30 cellular contexts compared by ENCODE assay signal in the genomic region with DNA sequence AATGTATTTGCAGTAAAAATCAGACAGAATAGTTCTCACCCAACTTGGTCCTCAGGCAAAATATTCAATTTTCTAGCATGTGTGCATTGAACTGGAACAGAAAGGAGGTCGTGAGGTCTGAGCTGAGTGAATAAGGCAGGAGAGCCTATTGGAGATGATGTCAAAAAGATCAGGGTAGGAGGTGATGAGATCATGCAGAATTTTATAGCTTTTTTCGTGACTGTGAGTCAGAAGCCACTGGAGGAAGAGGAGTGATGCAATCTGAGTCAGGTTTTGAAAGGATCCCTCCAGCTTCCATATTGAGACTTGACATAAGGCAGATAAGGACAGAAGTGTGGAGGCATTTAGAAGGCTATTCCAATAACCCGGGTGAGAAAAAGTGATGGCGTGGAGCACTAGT.
A peak's percentile ranks its signal among the peaks of the same experiment; 100 is the strongest.
DNase-seq lines count a peak whose midpoint lies in the region; ATAC-seq, FAIRE-seq and TF ChIP-seq lines count a peak whose summit lies in the region.
"Had no signal": no experiment of that assay in that cellular context is flagged by ENCODE, and none has a peak within 500 bp of the region (broad histone marks: within the 10 kb centered on the region; RNA-seq: fewer than 3 reads in every experiment).

No MANE protein-coding gene starts in this region.

- ATAC-seq in HepG2 (no peak), right lobe of liver (no peak)
- ATAC-seq: activated CD8-positive, alpha-beta T cell treated with anti-CD3 and anti-CD28 coated beads, Interleukin-2, amount 10 ng/mL, durations not matched to agents 7 days and 5 days; activated naive CD4-positive, alpha-beta T cell treated with anti-CD3 and anti-CD28 coated beads, Interleukin-2, amount 50 U/mL, for 72 hours; effector memory CD8-positive, alpha-beta T cell; mucosa of descending colon; natural killer cell treated with Interleukin-12 subunit alpha and Interleukin-12 subunit beta and Interleukin-15 and Interleukin-18, amount 100 ng/mL, for 72 hours had no signal

- H3K4me3 Mint-ChIP-seq in type B pancreatic cell = no peak overlapping the region
- no peak overlapping the region for H3K4me3 Mint-ChIP-seq in activated naive CD4-positive, alpha-beta T cell treated with anti-CD3 and anti-CD28 coated beads for 36 hours
- H3K4me3 Mint-ChIP-seq: activated CD8-positive, alpha-beta T cell treated with anti-CD3 and anti-CD28 coated beads, Interleukin-2, amount 10 ng/mL, durations not matched to agents 7 days and 5 days; CD8-positive, alpha-beta memory T cell; effector memory CD8-positive, alpha-beta T cell; H9; natural killer cell treated with Interleukin-12 subunit alpha and Interleukin-12 subunit beta and Interleukin-15 and Interleukin-18, amount 100 ng/mL, for 72 hours had no signal

- DNase-seq in HepG2 (ENCODE audit: low spot score) (no peak), right lobe of liver (no peak), SKM-1 (lab: John Stamatoyannopoulos, UW; ENCODE audit: unreplicated experiment) (peak; percentile 18), fibroblast of lung (ENCODE audit: low read depth in 2 of 2) (peak; percentile 39 to 61), urothelium cell line (ENCODE audit: low spot score) (peak; percentile 8), type B pancreatic cell (ENCODE audit: extremely low spot score, unreplicated experiment) (no peak), kidney glomerular epithelial cell (lab: John Stamatoyannopoulos, UW) (no peak)
- DNase-seq in activated naive CD4-positive, alpha-beta T cell treated with anti-CD3 and anti-CD28 coated beads for 36 hours = no peak
- DNase-seq: activated CD8-positive, alpha-beta T cell treated with anti-CD3 and anti-CD28 coated beads, Interleukin-2, amount 10 ng/mL, durations not matched to agents 7 days and 5 days; amygdala; BE2C; caudate nucleus; CD8-positive, alpha-beta memory T cell; cortex of kidney; effector memory CD8-positive, alpha-beta T cell; foreskin melanocyte; GDM1; H9; Kasumi-1; mucosa of descending colon; NCI-H1048; NCI-H446 treated with DMSO at 0.1 percent for 48 hours; occipital lobe; SK-N-SH; stimulated activated CD4-positive, alpha-beta T cell treated with anti-CD3 and anti-CD28 coated beads, Interleukin-4, amount 100 ng/mL, for 24 hours had no signal

- no peaks in the 10 kb centered on the region for H3K36me3 ChIP-seq in HepG2 (replicated peaks in 1 of 2; ENCODE audit: control insufficient read depth in 1 of 2, insufficient read depth in 2 of 2, low read length in 2 of 2)
- no peaks in the 10 kb centered on the region for H3K36me3 ChIP-seq in right lobe of liver
- no peaks in the 10 kb centered on the region for H3K36me3 ChIP-seq in fibroblast of lung (ENCODE audit: control insufficient read depth, insufficient read depth, low read length)
- H3K36me3 ChIP-seq: BE2C, prostate gland, tibial nerve had no signal

- no peaks in the 10 kb centered on the region for H3K79me2 ChIP-seq in HepG2 (ENCODE audit: insufficient read depth, low read length)
- no peaks in the 10 kb centered on the region for H3K79me2 ChIP-seq in fibroblast of lung (ENCODE audit: control insufficient read depth, insufficient read depth, low read length)

- no peaks in the 10 kb centered on the region for H3K27me3 Mint-ChIP-seq in type B pancreatic cell
- H3K27me3 Mint-ChIP-seq in activated naive CD4-positive, alpha-beta T cell treated with anti-CD3 and anti-CD28 coated beads for 36 hours (ENCODE audit: low read depth) = no peaks in the 10 kb centered on the region
- H3K27me3 Mint-ChIP-seq: CD8-positive, alpha-beta memory T cell; effector memory CD8-positive, alpha-beta T cell; natural killer cell treated with Interleukin-12 subunit alpha and Interleukin-12 subunit beta and Interleukin-15 and Interleukin-18, amount 100 ng/mL, for 72 hours had no signal

- CTCF ChIA-PET in HepG2 (lab: Yijun Ruan, JAX; ENCODE audit: low intra/inter-chr PET ratio, low total read pairs) = no interaction called here
- CTCF ChIA-PET in activated naive CD4-positive, alpha-beta T cell treated with anti-CD3 and anti-CD28 coated beads for 36 hours (lab: Charles Lee) = no interaction called here

- intact Hi-C loops in HepG2 (cut with micrococcal nuclease; ENCODE audit: unreplicated experiment) = no loop called here
- intact Hi-C loops in right lobe of liver (cut with DNase I) = no loop called here
- intact Hi-C loops in activated naive CD4-positive, alpha-beta T cell treated with anti-CD3 and anti-CD28 coated beads for 36 hours (cut with micrococcal nuclease) = no loop called here

- WGBS in HepG2 (ENCODE audit: low lambda C conversion rate) = 6% methylated on average over 4 of the region's 4 CpGs
- 46% methylated on average over 4 of the region's 4 CpGs for WGBS in right lobe of liver (ENCODE audit: insufficient coverage, low coverage, low lambda C conversion rate, missing lambda C conversion rate)

- H3K4me2 ChIP-seq in HepG2 (ENCODE audit: low read depth, low read length) (no peak overlapping the region), fibroblast of lung (ENCODE audit: extremely low read depth, insufficient read depth, low read length) (no peak overlapping the region)
- H3K4me2 ChIP-seq: SK-N-SH had no signal

- POLR2A ChIA-PET in HepG2 (lab: Yijun Ruan, JAX) = no interaction called here

- FAIRE-seq in HepG2 (lab: Jason Lieb, UNC) = no peak
- no peak for FAIRE-seq in urothelium cell line (lab: Jason Lieb, UNC)

- H3K9ac ChIP-seq in HepG2 (ENCODE audit: insufficient read depth, low read depth, low read length) (no peak overlapping the region), fibroblast of lung (ENCODE audit: insufficient read depth, low read length) (no peak overlapping the region)
- H3K9ac ChIP-seq: SK-N-SH had no signal

- no peak overlapping the region for H3K4me3 ChIP-seq in HepG2 (replicated peaks in 1 of 3; ENCODE audit: insufficient read depth in 1 of 3, low read depth in 2 of 3, low read length in 3 of 3)
- H3K4me3 ChIP-seq in right lobe of liver = no peak overlapping the region
- H3K4me3 ChIP-seq in fibroblast of lung (replicated peaks in 1 of 4; ENCODE audit: control extremely low read depth in 1 of 4, insufficient read depth in 1 of 4, low read depth in 3 of 4, low read length in 4 of 4) = no peak overlapping the region
- H3K4me3 ChIP-seq: lung, mucosa of descending colon, prostate gland, tibial nerve had no signal

- no peaks in the 10 kb centered on the region for H3K9me3 ChIP-seq in HepG2 (ENCODE audit: low read length)
- peaks cover 0 to 3% (median 0%) of the 10 kb centered on the region in 4 donors for H3K9me3 ChIP-seq in right lobe of liver
- H3K9me3 ChIP-seq in fibroblast of lung (ENCODE audit: control insufficient read depth, insufficient read depth, low read depth, low read length) = no peaks in the 10 kb centered on the region
- H3K9me3 ChIP-seq: BE2C, prostate gland, SK-N-SH, tibial nerve had no signal

- H3K27me3 ChIP-seq in HepG2 (ENCODE audit: control insufficient read depth in 1 of 2, insufficient read depth in 2 of 2, low read length in 2 of 2) = no peaks in the 10 kb centered on the region
- no peaks in the 10 kb centered on the region for H3K27me3 ChIP-seq in right lobe of liver
- no peaks in the 10 kb centered on the region for H3K27me3 ChIP-seq in fibroblast of lung (ENCODE audit: control insufficient read depth, insufficient read depth, low read length)
- H3K27me3 ChIP-seq: BE2C, tibial nerve had no signal

- no peak overlapping the region for H2AFZ ChIP-seq in HepG2 (ENCODE audit: low read length)
- no peak overlapping the region for H2AFZ ChIP-seq in fibroblast of lung (ENCODE audit: low read length)

- H3K4me1 Mint-ChIP-seq in type B pancreatic cell (ENCODE audit: unreplicated experiment) = peaks cover 12% of the 10 kb centered on the region
- H3K4me1 Mint-ChIP-seq in activated naive CD4-positive, alpha-beta T cell treated with anti-CD3 and anti-CD28 coated beads for 36 hours (ENCODE audit: low read depth) = no peaks in the 10 kb centered on the region
- H3K4me1 Mint-ChIP-seq: CD8-positive, alpha-beta memory T cell had no signal

- H4K20me1 ChIP-seq in HepG2 (ENCODE audit: insufficient read depth, low read length) (no peaks in the 10 kb centered on the region), fibroblast of lung (ENCODE audit: control insufficient read depth, extremely low read depth, insufficient read depth, low read length) (no peaks in the 10 kb centered on the region)

- H3K9me3 Mint-ChIP-seq in type B pancreatic cell = peaks cover 3% of the 10 kb centered on the region
- peaks cover 5% of the 10 kb centered on the region for H3K9me3 Mint-ChIP-seq in activated naive CD4-positive, alpha-beta T cell treated with anti-CD3 and anti-CD28 coated beads for 36 hours
- H3K9me3 Mint-ChIP-seq: H9 had no signal

- BruUV-seq in HepG2 (replicated peaks; lab: Mats Ljungman, UMichigan) = no TSS peak

- no peaks in the 10 kb centered on the region for H3K36me3 Mint-ChIP-seq in type B pancreatic cell
- H3K36me3 Mint-ChIP-seq in activated naive CD4-positive, alpha-beta T cell treated with anti-CD3 and anti-CD28 coated beads for 36 hours (ENCODE audit: low read depth) = no peaks in the 10 kb centered on the region
- H3K36me3 Mint-ChIP-seq: activated naive CD4-positive, alpha-beta T cell treated with anti-CD3 and anti-CD28 coated beads, Interleukin-2, amount 50 U/mL, for 72 hours; CD8-positive, alpha-beta memory T cell; natural killer cell treated with Interleukin-12 subunit alpha and Interleukin-12 subunit beta and Interleukin-15 and Interleukin-18, amount 100 ng/mL, for 72 hours had no signal

- TF ChIP-seq RAD21 in HepG2 (CRISPR knock-in tag; IDR thresholded peaks at IDR 0.05) = no peak

- no peak overlapping the region for H3K27ac ChIP-seq in HepG2 (ENCODE audit: extremely low read length, insufficient read depth, low read length)
- H3K27ac ChIP-seq in right lobe of liver = no peak overlapping the region
- H3K27ac ChIP-seq in fibroblast of lung (ENCODE audit: insufficient read depth, low read length) = no peak overlapping the region
- H3K27ac ChIP-seq: prostate gland, tibial nerve had no signal

- TF ChIP-seq CTCF in HepG2 (CRISPR knock-in tag; IDR thresholded peaks at IDR 0.05) (no peak), right lobe of liver (IDR thresholded peaks at IDR 0.05) (no peak), fibroblast of lung (conservative IDR thresholded peaks at IDR 0.05 in 1 of 2, IDR thresholded peaks at IDR 0.05 in 1 of 2; ENCODE audit: low read depth in 1 of 2, low read length in 2 of 2) (no peak), type B pancreatic cell (conservative IDR thresholded peaks at IDR 0.05) (no peak)

- no peaks in the 10 kb centered on the region for H3K4me1 ChIP-seq in HepG2 (ENCODE audit: insufficient read depth, low read length)
- H3K4me1 ChIP-seq in right lobe of liver = no peaks in the 10 kb centered on the region
- no peaks in the 10 kb centered on the region for H3K4me1 ChIP-seq in fibroblast of lung (ENCODE audit: control insufficient read depth, extremely low read depth, insufficient read depth, low read length)
- H3K4me1 ChIP-seq: BE2C, prostate gland, tibial nerve had no signal

- in situ Hi-C loops in HepG2 (cut with HindIII; ENCODE audit: extremely low pct_ligation_motif_present, low pct_unique_long_range_greater_than_20kb) = no loop called here

- H3K27ac Mint-ChIP-seq in type B pancreatic cell = no peak overlapping the region
- no peak overlapping the region for H3K27ac Mint-ChIP-seq in activated naive CD4-positive, alpha-beta T cell treated with anti-CD3 and anti-CD28 coated beads for 36 hours
- H3K27ac Mint-ChIP-seq: activated CD8-positive, alpha-beta T cell treated with anti-CD3 and anti-CD28 coated beads, Interleukin-2, amount 10 ng/mL, durations not matched to agents 7 days and 5 days; activated naive CD4-positive, alpha-beta T cell treated with anti-CD3 and anti-CD28 coated beads, Interleukin-2, amount 50 U/mL, for 72 hours; CD8-positive, alpha-beta memory T cell; effector memory CD8-positive, alpha-beta T cell; H9; natural killer cell treated with Interleukin-12 subunit alpha and Interleukin-12 subunit beta and Interleukin-15 and Interleukin-18, amount 100 ng/mL, for 72 hours had no signal

- TF ChIP-seq EP300 in HepG2 (IDR thresholded peaks at IDR 0.05; ENCODE audit: low read depth in 2 of 2, low read length in 2 of 2) (no peak), HepG2 (CRISPR knock-in tag; IDR thresholded peaks at IDR 0.05; ENCODE audit: borderline replicate concordance) (no peak)

- TF ChIP-seq POLR2A in HepG2 (IDR thresholded peaks at IDR 0.05; ENCODE audit: insufficient read depth in 1 of 2, low read depth in 2 of 2, low read length in 2 of 2) (no peak), right lobe of liver (IDR thresholded peaks at IDR 0.05) (no peak)

Comparison
In these comparisons a context has a peak if more than half of its experiments do, and no peak if none do; other contexts are left out.
1. DNase-seq: peak in SKM-1 (single experiment), fibroblast of lung (2 of 2) and urothelium cell line (single experiment); none in HepG2 (single experiment), right lobe of liver (0 of 3), type B pancreatic cell (single experiment), kidney glomerular epithelial cell (single experiment) and activated naive CD4-positive, alpha-beta T cell treated with anti-CD3 and anti-CD28 coated beads for 36 hours (single experiment).